In genomic region chr13:108121406-108121805, GRCh38 we compare ENCODE assay signal across 2 cellular contexts.
TF ChIP-seq lines count a peak whose summit lies in the region.

No MANE protein-coding gene starts in this region.

TF ChIP-seq in GM23338, 12 proteins besides CTCF, POLR2A, EP300 and RAD21 (continued from another document):
- TF ChIP-seq ZNF462 (CRISPR knock-in tag; IDR thresholded peaks at IDR 0.05) (no peak), ZNF331 (CRISPR knock-in tag; IDR thresholded peaks at IDR 0.05; ENCODE audit: low read depth) (no peak), STAT1 (IDR thresholded peaks at IDR 0.05; ENCODE audit: unreplicated experiment) (no peak), ETS1 (IDR thresholded peaks at IDR 0.05) (no peak), EZH2phosphoT487 (IDR thresholded peaks at IDR 0.05; ENCODE audit: unreplicated experiment) (no peak), REST (IDR thresholded peaks at IDR 0.05; ENCODE audit: unreplicated experiment) (no peak), ZNF114 (CRISPR knock-in tag; IDR thresholded peaks at IDR 0.05) (no peak)
TF ChIP-seq in GM23338: peak in this region for 0.

TF ChIP-seq in WTC11, 78 proteins besides CTCF, POLR2A, EP300 and RAD21 (continued from another document):
- no peak for TF ChIP-seq MAX (CRISPR knock-in tag; IDR thresholded peaks at IDR 0.05)
